Comparison of ENCODE assay signal across 28 cellular contexts in genomic region chr10:31595992-31596391, GRCh38.
"Had no signal": no experiment of that assay in that cellular context is flagged by ENCODE, and none has a peak within 500 bp of the region (broad histone marks: within the 10 kb centered on the region; RNA-seq: fewer than 3 reads in every experiment).

No MANE protein-coding gene starts in this region.

- H3K79me2 ChIP-seq: parathyroid adenoma had no signal

- H2AFZ ChIP-seq: neural progenitor cell, parathyroid adenoma had no signal

- H3K27ac ChIP-seq: neural progenitor cell, ovary, parathyroid adenoma, psoas muscle, skin epidermis, spleen, suprapubic skin, testis, tibial artery, transverse colon, upper lobe of right lung, uterus had no signal

- H3K27me3 ChIP-seq: neural progenitor cell, ovary, spleen, suprapubic skin, testis, tibial artery, transverse colon, upper lobe of right lung, uterus had no signal

- DNase-seq: natural killer cell; occipital lobe; ovary; posterior cingulate gyrus; psoas muscle; right cardiac atrium; spleen; stimulated activated CD4-positive, alpha-beta T cell treated with anti-CD3 and anti-CD28 coated beads, Interleukin-12 subunit alpha, Interleukin-12 subunit beta, amount 100 ng/mL, for 4 hours; stimulated activated CD4-positive, alpha-beta T cell treated with anti-CD3 and anti-CD28 coated beads, Interleukin-1b, Interleukin-23, amount 100 ng/mL, for 48 hours; stimulated activated CD4-positive, alpha-beta T cell treated with anti-CD3 and anti-CD28 coated beads, Interleukin-4, amount 100 ng/mL, for 1 hour; stimulated activated CD4-positive, alpha-beta T cell treated with anti-CD3 and anti-CD28 coated beads, Interleukin-4, amount 100 ng/mL, for 4 hours; stimulated activated CD8-positive, alpha-beta memory T cell treated with anti-CD3 and anti-CD28 coated beads, Interleukin-4, amount 100 ng/mL, for 48 hours; stimulated activated naive CD4-positive, alpha-beta T cell; stimulated activated naive CD8-positive, alpha-beta T cell treated with anti-CD3 and anti-CD28 coated beads, Interleukin-15, amount 100 ng/mL, for 72 hours; stimulated activated naive CD8-positive, alpha-beta T cell treated with anti-CD3 and anti-CD28 coated beads, Interleukin-15, Interleukin-2, amounts not matched to agents 100 U/mL and 50 U/mL, for 24 hours; substantia nigra; testis; tibial artery; transverse colon; upper lobe of right lung; uterus had no signal

- H3K4me3 ChIP-seq: neural progenitor cell, ovary, psoas muscle, skin epidermis, smooth muscle cell, spleen, suprapubic skin, testis, tibial artery, transverse colon, upper lobe of right lung, uterus had no signal

- H3K4me2 ChIP-seq: neural progenitor cell, smooth muscle cell had no signal

- ATAC-seq: natural killer cell; psoas muscle; right cardiac atrium; sciatic nerve; stimulated activated memory B cell treated with anti-CD40 and anti-IgM and Interleukin-4, amounts not matched to agents 10 μg/mL and 1 μg/mL and 100 μg/mL, for 72 hours; stimulated activated naive CD8-positive, alpha-beta T cell treated with anti-CD3 and anti-CD28 coated beads, Interleukin-15, amount 100 ng/mL, for 72 hours; stimulated activated naive CD8-positive, alpha-beta T cell treated with anti-CD3 and anti-CD28 coated beads, Interleukin-15, Interleukin-2, amounts not matched to agents 100 U/mL and 50 U/mL, for 24 hours; upper lobe of right lung had no signal

- H3K4me1 ChIP-seq: neural progenitor cell, parathyroid adenoma, spleen, suprapubic skin, testis, tibial artery, transverse colon, upper lobe of right lung, uterus had no signal

- H3K9ac ChIP-seq: neural progenitor cell, parathyroid adenoma had no signal

- H3K9me3 ChIP-seq: ovary, suprapubic skin, testis, transverse colon, upper lobe of right lung had no signal

- H3K36me3 ChIP-seq: neural progenitor cell, ovary, spleen, suprapubic skin, tibial artery, transverse colon, upper lobe of right lung, uterus had no signal
